18 cellular contexts compared by ENCODE assay signal in the genomic region with DNA sequence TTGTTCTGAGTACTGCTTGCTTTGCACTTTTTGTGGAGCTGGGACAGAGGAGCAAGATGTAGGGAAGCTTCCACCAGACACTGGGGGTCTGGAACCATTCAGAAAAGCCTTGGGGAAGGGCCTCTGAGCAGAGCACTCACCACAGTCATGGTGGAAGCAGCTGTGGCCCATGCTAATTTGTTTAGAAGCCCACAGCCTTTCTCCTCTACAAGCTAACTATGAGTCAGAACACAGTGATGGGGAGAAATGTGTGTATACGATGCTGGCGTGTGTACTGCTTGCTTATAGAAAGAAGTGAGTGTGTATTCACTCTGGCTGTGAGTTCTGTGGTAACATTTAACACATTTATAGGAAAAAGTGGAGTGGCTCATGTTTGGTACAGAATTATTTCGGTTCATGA.
DNase-seq lines count a peak whose midpoint lies in the region; ATAC-seq, FAIRE-seq and TF ChIP-seq lines count a peak whose summit lies in the region.
"Had no signal": no experiment of that assay in that cellular context is flagged by ENCODE, and none has a peak within 500 bp of the region (broad histone marks: within the 10 kb centered on the region; RNA-seq: fewer than 3 reads in every experiment).

No MANE protein-coding gene starts in this region.

- H3K9me3 ChIP-seq in SJCRH30 (replicated peaks), result no peaks in the 10 kb centered on the region
- H3K9me3 ChIP-seq: upper lobe of right lung had no signal

- H3K36me3 ChIP-seq in SJCRH30, result no peaks in the 10 kb centered on the region
- H3K36me3 ChIP-seq: upper lobe of right lung had no signal

- H3K4me1 Mint-ChIP-seq in chondrocyte (ENCODE audit: low read depth), result no peaks in the 10 kb centered on the region
- H3K4me1 Mint-ChIP-seq: CD4-positive, alpha-beta memory T cell had no signal

- no peak overlapping the region for H3K27ac ChIP-seq in SJCRH30
- H3K27ac ChIP-seq: upper lobe of right lung, VCaP had no signal

- no peak for TF ChIP-seq CTCF in chondrocyte (IDR thresholded peaks at IDR 0.05)

- FAIRE-seq in GM19239 (lab: Jason Lieb, UNC), result peak; percentile 63
- FAIRE-seq: colon, endothelial cell of umbilical vein had no signal

- H3K27me3 ChIP-seq in SJCRH30, result no peaks in the 10 kb centered on the region
- H3K27me3 ChIP-seq: upper lobe of right lung had no signal

- no peaks in the 10 kb centered on the region for H3K4me1 ChIP-seq in SJCRH30
- H3K4me1 ChIP-seq: upper lobe of right lung had no signal

- ATAC-seq in HG02678 (IDR thresholded peaks at IDR 0.05; ENCODE audit: unreplicated experiment) (peak; percentile 72), HG03378 (IDR thresholded peaks at IDR 0.05; ENCODE audit: unreplicated experiment) (peak; percentile 60)
- ATAC-seq: upper lobe of right lung had no signal

- H3K4me3 Mint-ChIP-seq in chondrocyte (ENCODE audit: unreplicated experiment), result no peak overlapping the region
- H3K4me3 Mint-ChIP-seq: CD4-positive, alpha-beta memory T cell had no signal

- peaks cover 9% of the 10 kb centered on the region for H3K27me3 Mint-ChIP-seq in chondrocyte (ENCODE audit: low read depth)
- H3K27me3 Mint-ChIP-seq: CD4-positive, alpha-beta memory T cell had no signal

- H3K4me3 ChIP-seq in SJCRH30, result no peak overlapping the region
- H3K4me3 ChIP-seq: smooth muscle cell, upper lobe of right lung had no signal

- DNase-seq in ELR (ENCODE audit: low read depth) (peak; percentile 1), GM19239 (ENCODE audit: insufficient read length, low spot score) (peak; percentile 18), SJCRH30 (no peak), NCI-H1694 (lab: John Stamatoyannopoulos, UW) (no peak), NCI-H524 (lab: John Stamatoyannopoulos, UW) (no peak), chondrocyte (ENCODE audit: low spot score) (no peak)
- DNase-seq: activated effector memory CD4-positive, alpha-beta T cell treated with Interleukin-2 at 50 U/mL for 16 hours; CD4-positive, alpha-beta memory T cell; foreskin melanocyte; NCI-H1092; stimulated activated naive CD4-positive, alpha-beta T cell treated with Interleukin-2 at 50 U/mL for 16 hours; upper lobe of right lung had no signal

- no peaks in the 10 kb centered on the region for H3K9me3 Mint-ChIP-seq in chondrocyte (ENCODE audit: low read depth)

- H3K27ac Mint-ChIP-seq in chondrocyte (ENCODE audit: unreplicated experiment), result no peak overlapping the region
- H3K27ac Mint-ChIP-seq: CD4-positive, alpha-beta memory T cell had no signal

- no peaks in the 10 kb centered on the region for H3K36me3 Mint-ChIP-seq in chondrocyte (ENCODE audit: low read depth)
- H3K36me3 Mint-ChIP-seq: CD4-positive, alpha-beta memory T cell had no signal

Comparison
In these comparisons a context has a peak if more than half of its experiments do, and no peak if none do; other contexts are left out.
1. DNase-seq: peak in ELR (single experiment) and GM19239 (single experiment); none in SJCRH30 (0 of 2), NCI-H1694 (single experiment), NCI-H524 (0 of 2) and chondrocyte (single experiment).